Comparison of ENCODE assay signal across 21 cellular contexts in the genomic region with DNA sequence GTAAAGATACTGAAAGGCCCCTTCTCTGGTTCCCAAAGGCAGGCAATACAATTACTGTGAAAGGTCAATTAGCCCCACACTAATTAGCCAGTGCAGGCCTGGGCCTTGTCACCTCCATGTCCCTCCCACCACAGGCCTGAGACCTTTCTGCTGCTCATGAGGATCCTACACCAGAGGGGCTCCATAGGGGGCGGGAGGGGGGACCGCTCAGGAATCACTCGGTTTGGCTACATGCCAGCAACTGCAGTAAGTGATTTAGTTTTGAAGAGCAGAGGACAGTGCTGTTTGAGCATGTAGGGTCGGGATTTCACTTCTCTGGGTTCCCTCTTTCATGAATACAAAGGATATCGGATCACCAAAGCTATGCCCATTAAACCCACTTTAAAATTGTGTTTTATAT.
DNase-seq lines count a peak whose midpoint lies in the region; ATAC-seq and TF ChIP-seq lines count a peak whose summit lies in the region.
"Had no signal": no experiment of that assay in that cellular context is flagged by ENCODE, and none has a peak within 500 bp of the region (broad histone marks: within the 10 kb centered on the region; RNA-seq: fewer than 3 reads in every experiment).

No MANE protein-coding gene starts in this region.

- ATAC-seq in WTC11: peak; percentile 55; the same call in 1 of the 2 replicates
- ATAC-seq: HCT116, Right ventricle myocardium inferior had no signal

- no peaks in the 10 kb centered on the region for H3K27me3 Mint-ChIP-seq in WTC11 (ENCODE audit: low read depth)
- no peaks in the 10 kb centered on the region for H3K27me3 Mint-ChIP-seq in CD14-positive monocyte (ENCODE audit: low read depth in 3 of 3)
- H3K27me3 Mint-ChIP-seq: B cell, IgD-negative memory B cell had no signal

- H3K27ac Mint-ChIP-seq in WTC11: no peak overlapping the region
- H3K27ac Mint-ChIP-seq in CD14-positive monocyte: no peak overlapping the region
- H3K27ac Mint-ChIP-seq: B cell, IgD-negative memory B cell had no signal

- POLR2A ChIA-PET in WTC11 (lab: Charles Lee): no interaction called here

- peak in 2 of 3 experiments; percentile 4 to 44 for DNase-seq in NCI-H1417 (lab: John Stamatoyannopoulos, UW)
- no peak for DNase-seq in NCI-H1417 treated with DMSO at 0.1 percent for 48 hours (lab: John Stamatoyannopoulos, UW)
- peak; percentile 29 for DNase-seq in ELF-1 (ENCODE audit: low read depth, low spot score)
- peak; percentile 21 for DNase-seq in WTC11 (ENCODE audit: low spot score)
- DNase-seq in left kidney (ENCODE audit: low read depth, low spot score): peak; percentile 19
- no peak for DNase-seq in stimulated activated naive CD4-positive, alpha-beta T cell (lab: John Stamatoyannopoulos, UW)
- DNase-seq in cerebellum (ENCODE audit: low spot score): no peak
- no peak for DNase-seq in CD14-positive monocyte (ENCODE audit: low spot score)
- DNase-seq: Calu3, DMS79 treated with DMSO at 0.1 percent for 48 hours, NCI-H1048, NCI-H1436, NCI-H1930, NCI-H226, NCI-H510A, NCI-H774, PC-9 had no signal

- H3K4me1 Mint-ChIP-seq in WTC11 (no peaks in the 10 kb centered on the region), CD14-positive monocyte (no peaks in the 10 kb centered on the region)
- H3K4me1 Mint-ChIP-seq: B cell had no signal

- H3K4me3 Mint-ChIP-seq in WTC11 (no peak overlapping the region), CD14-positive monocyte (no peak overlapping the region)
- H3K4me3 Mint-ChIP-seq: B cell, IgD-negative memory B cell had no signal

- CTCF ChIA-PET in WTC11 (lab: Charles Lee): no interaction called here

- H3K9me3 Mint-ChIP-seq in WTC11 (no peaks in the 10 kb centered on the region), CD14-positive monocyte (peaks cover 0 to 3% (median 0%) of the 10 kb centered on the region in 7 donors)
- H3K9me3 Mint-ChIP-seq: IgD-negative memory B cell had no signal

- H3K36me3 Mint-ChIP-seq in WTC11 (no peaks in the 10 kb centered on the region), CD14-positive monocyte (no peaks in the 10 kb centered on the region)

- intact Hi-C loops in CD14-positive monocyte (cut with micrococcal nuclease): no loop called here

- TF ChIP-seq CTCF in WTC11 (IDR thresholded peaks at IDR 0.05): no peak
- TF ChIP-seq CTCF in CD14-positive monocyte (IDR thresholded peaks at IDR 0.05): no peak

TF ChIP-seq in WTC11, 78 proteins besides CTCF, POLR2A, EP300 and RAD21 (continues in another document):
- TF ChIP-seq E2F1 (CRISPR knock-in tag; IDR thresholded peaks at IDR 0.05) (no peak), PRDM15 (CRISPR knock-in tag; IDR thresholded peaks at IDR 0.05) (no peak), NFE2L1 (CRISPR knock-in tag; IDR thresholded peaks at IDR 0.05) (no peak), OVOL2 (CRISPR knock-in tag; IDR thresholded peaks at IDR 0.05; ENCODE audit: borderline replicate concordance) (no peak), ESRRA (CRISPR knock-in tag; IDR thresholded peaks at IDR 0.05; ENCODE audit: borderline replicate concordance) (no peak), AFF4 (CRISPR knock-in tag; IDR thresholded peaks at IDR 0.05; ENCODE audit: borderline replicate concordance) (no peak)
- TF ChIP-seq, protein P1, sequence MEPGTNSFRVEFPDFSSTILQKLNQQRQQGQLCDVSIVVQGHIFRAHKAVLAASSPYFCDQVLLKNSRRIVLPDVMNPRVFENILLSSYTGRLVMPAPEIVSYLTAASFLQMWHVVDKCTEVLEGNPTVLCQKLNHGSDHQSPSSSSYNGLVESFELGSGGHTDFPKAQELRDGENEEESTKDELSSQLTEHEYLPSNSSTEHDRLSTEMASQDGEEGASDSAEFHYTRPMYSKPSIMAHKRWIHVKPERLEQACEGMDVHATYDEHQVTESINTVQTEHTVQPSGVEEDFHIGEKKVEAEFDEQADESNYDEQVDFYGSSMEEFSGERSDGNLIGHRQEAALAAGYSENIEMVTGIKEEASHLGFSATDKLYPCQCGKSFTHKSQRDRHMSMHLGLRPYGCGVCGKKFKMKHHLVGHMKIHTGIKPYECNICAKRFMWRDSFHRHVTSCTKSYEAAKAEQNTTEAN (CRISPR knock-in tag; IDR thresholded peaks at IDR 0.05): no peak

Comparison
In these comparisons a context has a peak if more than half of its experiments do, and no peak if none do; other contexts are left out.
1. DNase-seq: peak in NCI-H1417 (2 of 3), ELF-1 (single experiment), WTC11 (single experiment) and left kidney (single experiment); none in NCI-H1417 treated with DMSO at 0.1 percent for 48 hours (single experiment), stimulated activated naive CD4-positive, alpha-beta T cell (0 of 6), cerebellum (single experiment) and CD14-positive monocyte (single experiment).